Comparison of ENCODE assay signal across 1 cellular context in the genomic region with DNA sequence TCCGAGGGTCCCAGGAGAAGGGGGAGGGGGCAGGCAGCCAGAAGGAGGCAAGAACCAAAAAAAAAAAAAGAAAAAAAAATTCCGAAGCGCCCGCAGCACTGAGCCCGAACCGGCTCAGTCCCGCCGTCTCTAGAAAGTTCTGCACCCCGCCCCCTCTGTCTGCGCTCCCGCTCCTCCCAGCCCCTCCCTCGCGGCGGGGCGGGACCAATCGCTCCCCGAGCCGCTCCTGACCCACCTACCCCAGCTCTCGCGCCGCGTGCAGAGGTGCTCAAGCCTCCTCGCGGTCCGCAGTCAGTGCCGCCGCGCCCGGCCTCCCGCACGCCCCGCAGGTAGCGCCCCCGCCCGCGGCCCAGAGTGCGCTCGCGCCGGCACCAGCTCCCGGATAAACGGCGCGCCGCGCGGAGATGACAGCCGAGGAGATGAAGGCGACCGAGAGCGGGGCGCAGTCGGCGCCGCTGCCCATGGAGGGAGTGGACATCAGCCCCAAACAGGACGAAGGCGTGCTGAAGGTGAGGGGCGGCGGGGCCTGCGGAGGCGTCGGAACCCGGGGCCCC.
TF ChIP-seq lines count a peak whose summit lies in the region.

A gene with protein sequence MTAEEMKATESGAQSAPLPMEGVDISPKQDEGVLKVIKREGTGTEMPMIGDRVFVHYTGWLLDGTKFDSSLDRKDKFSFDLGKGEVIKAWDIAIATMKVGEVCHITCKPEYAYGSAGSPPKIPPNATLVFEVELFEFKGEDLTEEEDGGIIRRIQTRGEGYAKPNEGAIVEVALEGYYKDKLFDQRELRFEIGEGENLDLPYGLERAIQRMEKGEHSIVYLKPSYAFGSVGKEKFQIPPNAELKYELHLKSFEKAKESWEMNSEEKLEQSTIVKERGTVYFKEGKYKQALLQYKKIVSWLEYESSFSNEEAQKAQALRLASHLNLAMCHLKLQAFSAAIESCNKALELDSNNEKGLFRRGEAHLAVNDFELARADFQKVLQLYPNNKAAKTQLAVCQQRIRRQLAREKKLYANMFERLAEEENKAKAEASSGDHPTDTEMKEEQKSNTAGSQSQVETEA (plus strand): TSS at position 235 of the 554 bp plus-strand sequence. CDS start 170 bp downstream, at position 405.

TF ChIP-seq in HepG2, 621 proteins besides CTCF, POLR2A, EP300 and RAD21 (continued from another document and continues in another):
- TF ChIP-seq, protein P1, sequence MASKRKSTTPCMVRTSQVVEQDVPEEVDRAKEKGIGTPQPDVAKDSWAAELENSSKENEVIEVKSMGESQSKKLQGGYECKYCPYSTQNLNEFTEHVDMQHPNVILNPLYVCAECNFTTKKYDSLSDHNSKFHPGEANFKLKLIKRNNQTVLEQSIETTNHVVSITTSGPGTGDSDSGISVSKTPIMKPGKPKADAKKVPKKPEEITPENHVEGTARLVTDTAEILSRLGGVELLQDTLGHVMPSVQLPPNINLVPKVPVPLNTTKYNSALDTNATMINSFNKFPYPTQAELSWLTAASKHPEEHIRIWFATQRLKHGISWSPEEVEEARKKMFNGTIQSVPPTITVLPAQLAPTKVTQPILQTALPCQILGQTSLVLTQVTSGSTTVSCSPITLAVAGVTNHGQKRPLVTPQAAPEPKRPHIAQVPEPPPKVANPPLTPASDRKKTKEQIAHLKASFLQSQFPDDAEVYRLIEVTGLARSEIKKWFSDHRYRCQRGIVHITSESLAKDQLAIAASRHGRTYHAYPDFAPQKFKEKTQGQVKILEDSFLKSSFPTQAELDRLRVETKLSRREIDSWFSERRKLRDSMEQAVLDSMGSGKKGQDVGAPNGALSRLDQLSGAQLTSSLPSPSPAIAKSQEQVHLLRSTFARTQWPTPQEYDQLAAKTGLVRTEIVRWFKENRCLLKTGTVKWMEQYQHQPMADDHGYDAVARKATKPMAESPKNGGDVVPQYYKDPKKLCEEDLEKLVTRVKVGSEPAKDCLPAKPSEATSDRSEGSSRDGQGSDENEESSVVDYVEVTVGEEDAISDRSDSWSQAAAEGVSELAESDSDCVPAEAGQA (IDR thresholded peaks at IDR 0.05; ENCODE audit: low read depth) = no peak
- TF ChIP-seq, protein P1 (CRISPR knock-in tag; IDR thresholded peaks at IDR 0.05; ENCODE audit: borderline replicate concordance) = 0 out of 2 replicates have a peak, but pooled peaks have one; percentile 37
- TF ChIP-seq, protein P2, sequence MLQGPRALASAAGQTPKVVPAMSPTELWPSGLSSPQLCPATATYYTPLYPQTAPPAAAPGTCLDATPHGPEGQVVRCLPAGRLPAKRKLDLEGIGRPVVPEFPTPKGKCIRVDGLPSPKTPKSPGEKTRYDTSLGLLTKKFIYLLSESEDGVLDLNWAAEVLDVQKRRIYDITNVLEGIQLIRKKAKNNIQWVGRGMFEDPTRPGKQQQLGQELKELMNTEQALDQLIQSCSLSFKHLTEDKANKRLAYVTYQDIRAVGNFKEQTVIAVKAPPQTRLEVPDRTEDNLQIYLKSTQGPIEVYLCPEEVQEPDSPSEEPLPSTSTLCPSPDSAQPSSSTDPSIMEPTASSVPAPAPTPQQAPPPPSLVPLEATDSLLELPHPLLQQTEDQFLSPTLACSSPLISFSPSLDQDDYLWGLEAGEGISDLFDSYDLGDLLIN (CRISPR knock-in tag; IDR thresholded peaks at IDR 0.05; ENCODE audit: borderline replicate concordance) = no peak
- peak; percentile 91; the same call in 1 of the 2 replicates for TF ChIP-seq FOXC1 (CRISPR knock-in tag; IDR thresholded peaks at IDR 0.05; ENCODE audit: borderline replicate concordance)
- TF ChIP-seq AGO1 (IDR thresholded peaks at IDR 0.05; ENCODE audit: low read depth, low read length, poor library complexity, severe bottlenecking) = peak; percentile 50
- TF ChIP-seq ZMAT3 (CRISPR knock-in tag; conservative IDR thresholded peaks at IDR 0.05) = 0 out of 2 replicates have a peak, but pooled peaks have one; percentile 44
- TF ChIP-seq MBD4 (IDR thresholded peaks at IDR 0.05; ENCODE audit: borderline replicate concordance, low read length) = no peak
- TF ChIP-seq, protein P3, sequence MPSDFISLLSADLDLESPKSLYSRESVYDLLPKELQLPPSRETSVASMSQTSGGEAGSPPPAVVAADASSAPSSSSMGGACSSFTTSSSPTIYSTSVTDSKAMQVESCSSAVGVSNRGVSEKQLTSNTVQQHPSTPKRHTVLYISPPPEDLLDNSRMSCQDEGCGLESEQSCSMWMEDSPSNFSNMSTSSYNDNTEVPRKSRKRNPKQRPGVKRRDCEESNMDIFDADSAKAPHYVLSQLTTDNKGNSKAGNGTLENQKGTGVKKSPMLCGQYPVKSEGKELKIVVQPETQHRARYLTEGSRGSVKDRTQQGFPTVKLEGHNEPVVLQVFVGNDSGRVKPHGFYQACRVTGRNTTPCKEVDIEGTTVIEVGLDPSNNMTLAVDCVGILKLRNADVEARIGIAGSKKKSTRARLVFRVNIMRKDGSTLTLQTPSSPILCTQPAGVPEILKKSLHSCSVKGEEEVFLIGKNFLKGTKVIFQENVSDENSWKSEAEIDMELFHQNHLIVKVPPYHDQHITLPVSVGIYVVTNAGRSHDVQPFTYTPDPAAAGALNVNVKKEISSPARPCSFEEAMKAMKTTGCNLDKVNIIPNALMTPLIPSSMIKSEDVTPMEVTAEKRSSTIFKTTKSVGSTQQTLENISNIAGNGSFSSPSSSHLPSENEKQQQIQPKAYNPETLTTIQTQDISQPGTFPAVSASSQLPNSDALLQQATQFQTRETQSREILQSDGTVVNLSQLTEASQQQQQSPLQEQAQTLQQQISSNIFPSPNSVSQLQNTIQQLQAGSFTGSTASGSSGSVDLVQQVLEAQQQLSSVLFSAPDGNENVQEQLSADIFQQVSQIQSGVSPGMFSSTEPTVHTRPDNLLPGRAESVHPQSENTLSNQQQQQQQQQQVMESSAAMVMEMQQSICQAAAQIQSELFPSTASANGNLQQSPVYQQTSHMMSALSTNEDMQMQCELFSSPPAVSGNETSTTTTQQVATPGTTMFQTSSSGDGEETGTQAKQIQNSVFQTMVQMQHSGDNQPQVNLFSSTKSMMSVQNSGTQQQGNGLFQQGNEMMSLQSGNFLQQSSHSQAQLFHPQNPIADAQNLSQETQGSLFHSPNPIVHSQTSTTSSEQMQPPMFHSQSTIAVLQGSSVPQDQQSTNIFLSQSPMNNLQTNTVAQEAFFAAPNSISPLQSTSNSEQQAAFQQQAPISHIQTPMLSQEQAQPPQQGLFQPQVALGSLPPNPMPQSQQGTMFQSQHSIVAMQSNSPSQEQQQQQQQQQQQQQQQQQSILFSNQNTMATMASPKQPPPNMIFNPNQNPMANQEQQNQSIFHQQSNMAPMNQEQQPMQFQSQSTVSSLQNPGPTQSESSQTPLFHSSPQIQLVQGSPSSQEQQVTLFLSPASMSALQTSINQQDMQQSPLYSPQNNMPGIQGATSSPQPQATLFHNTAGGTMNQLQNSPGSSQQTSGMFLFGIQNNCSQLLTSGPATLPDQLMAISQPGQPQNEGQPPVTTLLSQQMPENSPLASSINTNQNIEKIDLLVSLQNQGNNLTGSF (CRISPR knock-in tag; IDR thresholded peaks at IDR 0.05) = peak; percentile 91
- TF ChIP-seq, protein P4, sequence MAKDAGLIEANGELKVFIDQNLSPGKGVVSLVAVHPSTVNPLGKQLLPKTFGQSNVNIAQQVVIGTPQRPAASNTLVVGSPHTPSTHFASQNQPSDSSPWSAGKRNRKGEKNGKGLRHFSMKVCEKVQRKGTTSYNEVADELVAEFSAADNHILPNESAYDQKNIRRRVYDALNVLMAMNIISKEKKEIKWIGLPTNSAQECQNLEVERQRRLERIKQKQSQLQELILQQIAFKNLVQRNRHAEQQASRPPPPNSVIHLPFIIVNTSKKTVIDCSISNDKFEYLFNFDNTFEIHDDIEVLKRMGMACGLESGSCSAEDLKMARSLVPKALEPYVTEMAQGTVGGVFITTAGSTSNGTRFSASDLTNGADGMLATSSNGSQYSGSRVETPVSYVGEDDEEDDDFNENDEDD (CRISPR knock-in tag; IDR thresholded peaks at IDR 0.05; ENCODE audit: borderline replicate concordance) = peak; percentile 92; the same call in 1 of the 2 replicates
- TF ChIP-seq, protein P5, sequence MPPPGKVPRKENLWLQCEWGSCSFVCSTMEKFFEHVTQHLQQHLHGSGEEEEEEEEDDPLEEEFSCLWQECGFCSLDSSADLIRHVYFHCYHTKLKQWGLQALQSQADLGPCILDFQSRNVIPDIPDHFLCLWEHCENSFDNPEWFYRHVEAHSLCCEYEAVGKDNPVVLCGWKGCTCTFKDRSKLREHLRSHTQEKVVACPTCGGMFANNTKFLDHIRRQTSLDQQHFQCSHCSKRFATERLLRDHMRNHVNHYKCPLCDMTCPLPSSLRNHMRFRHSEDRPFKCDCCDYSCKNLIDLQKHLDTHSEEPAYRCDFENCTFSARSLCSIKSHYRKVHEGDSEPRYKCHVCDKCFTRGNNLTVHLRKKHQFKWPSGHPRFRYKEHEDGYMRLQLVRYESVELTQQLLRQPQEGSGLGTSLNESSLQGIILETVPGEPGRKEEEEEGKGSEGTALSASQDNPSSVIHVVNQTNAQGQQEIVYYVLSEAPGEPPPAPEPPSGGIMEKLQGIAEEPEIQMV (CRISPR knock-in tag; IDR thresholded peaks at IDR 0.05; ENCODE audit: low read depth) = peak; percentile 99
- 0 out of 2 replicates have a peak, but pooled peaks have one; percentile 24 for TF ChIP-seq ZNF605 (CRISPR knock-in tag; IDR thresholded peaks at IDR 0.05)
- TF ChIP-seq SP4 (CRISPR knock-in tag; IDR thresholded peaks at IDR 0.05) = peak; percentile 46; the same call in 1 of the 2 replicates
- TF ChIP-seq, protein P6, sequence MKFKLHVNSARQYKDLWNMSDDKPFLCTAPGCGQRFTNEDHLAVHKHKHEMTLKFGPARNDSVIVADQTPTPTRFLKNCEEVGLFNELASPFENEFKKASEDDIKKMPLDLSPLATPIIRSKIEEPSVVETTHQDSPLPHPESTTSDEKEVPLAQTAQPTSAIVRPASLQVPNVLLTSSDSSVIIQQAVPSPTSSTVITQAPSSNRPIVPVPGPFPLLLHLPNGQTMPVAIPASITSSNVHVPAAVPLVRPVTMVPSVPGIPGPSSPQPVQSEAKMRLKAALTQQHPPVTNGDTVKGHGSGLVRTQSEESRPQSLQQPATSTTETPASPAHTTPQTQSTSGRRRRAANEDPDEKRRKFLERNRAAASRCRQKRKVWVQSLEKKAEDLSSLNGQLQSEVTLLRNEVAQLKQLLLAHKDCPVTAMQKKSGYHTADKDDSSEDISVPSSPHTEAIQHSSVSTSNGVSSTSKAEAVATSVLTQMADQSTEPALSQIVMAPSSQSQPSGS (CRISPR knock-in tag; IDR thresholded peaks at IDR 0.05) = 0 out of 2 replicates have a peak, but pooled peaks have one; percentile 18
- 0 out of 2 replicates have a peak, but pooled peaks have one; percentile 36 for TF ChIP-seq ZNF713 (CRISPR knock-in tag; IDR thresholded peaks at IDR 0.05)
- peak; percentile 59; the same call in 1 of the 2 replicates for TF ChIP-seq ZNF724P (CRISPR knock-in tag; IDR thresholded peaks at IDR 0.05; ENCODE audit: borderline replicate concordance)
- TF ChIP-seq, protein P7, sequence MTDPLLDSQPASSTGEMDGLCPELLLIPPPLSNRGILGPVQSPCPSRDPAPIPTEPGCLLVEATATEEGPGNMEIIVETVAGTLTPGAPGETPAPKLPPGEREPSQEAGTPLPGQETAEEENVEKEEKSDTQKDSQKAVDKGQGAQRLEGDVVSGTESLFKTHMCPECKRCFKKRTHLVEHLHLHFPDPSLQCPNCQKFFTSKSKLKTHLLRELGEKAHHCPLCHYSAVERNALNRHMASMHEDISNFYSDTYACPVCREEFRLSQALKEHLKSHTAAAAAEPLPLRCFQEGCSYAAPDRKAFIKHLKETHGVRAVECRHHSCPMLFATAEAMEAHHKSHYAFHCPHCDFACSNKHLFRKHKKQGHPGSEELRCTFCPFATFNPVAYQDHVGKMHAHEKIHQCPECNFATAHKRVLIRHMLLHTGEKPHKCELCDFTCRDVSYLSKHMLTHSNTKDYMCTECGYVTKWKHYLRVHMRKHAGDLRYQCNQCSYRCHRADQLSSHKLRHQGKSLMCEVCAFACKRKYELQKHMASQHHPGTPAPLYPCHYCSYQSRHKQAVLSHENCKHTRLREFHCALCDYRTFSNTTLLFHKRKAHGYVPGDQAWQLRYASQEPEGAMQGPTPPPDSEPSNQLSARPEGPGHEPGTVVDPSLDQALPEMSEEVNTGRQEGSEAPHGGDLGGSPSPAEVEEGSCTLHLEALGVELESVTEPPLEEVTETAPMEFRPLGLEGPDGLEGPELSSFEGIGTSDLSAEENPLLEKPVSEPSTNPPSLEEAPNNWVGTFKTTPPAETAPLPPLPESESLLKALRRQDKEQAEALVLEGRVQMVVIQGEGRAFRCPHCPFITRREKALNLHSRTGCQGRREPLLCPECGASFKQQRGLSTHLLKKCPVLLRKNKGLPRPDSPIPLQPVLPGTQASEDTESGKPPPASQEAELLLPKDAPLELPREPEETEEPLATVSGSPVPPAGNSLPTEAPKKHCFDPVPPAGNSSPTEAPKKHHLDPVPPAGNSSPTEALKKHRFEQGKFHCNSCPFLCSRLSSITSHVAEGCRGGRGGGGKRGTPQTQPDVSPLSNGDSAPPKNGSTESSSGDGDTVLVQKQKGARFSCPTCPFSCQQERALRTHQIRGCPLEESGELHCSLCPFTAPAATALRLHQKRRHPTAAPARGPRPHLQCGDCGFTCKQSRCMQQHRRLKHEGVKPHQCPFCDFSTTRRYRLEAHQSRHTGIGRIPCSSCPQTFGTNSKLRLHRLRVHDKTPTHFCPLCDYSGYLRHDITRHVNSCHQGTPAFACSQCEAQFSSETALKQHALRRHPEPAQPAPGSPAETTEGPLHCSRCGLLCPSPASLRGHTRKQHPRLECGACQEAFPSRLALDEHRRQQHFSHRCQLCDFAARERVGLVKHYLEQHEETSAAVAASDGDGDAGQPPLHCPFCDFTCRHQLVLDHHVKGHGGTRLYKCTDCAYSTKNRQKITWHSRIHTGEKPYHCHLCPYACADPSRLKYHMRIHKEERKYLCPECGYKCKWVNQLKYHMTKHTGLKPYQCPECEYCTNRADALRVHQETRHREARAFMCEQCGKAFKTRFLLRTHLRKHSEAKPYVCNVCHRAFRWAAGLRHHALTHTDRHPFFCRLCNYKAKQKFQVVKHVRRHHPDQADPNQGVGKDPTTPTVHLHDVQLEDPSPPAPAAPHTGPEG (CRISPR knock-in tag; IDR thresholded peaks at IDR 0.05) = peak; percentile 59; the same call in 1 of the 2 replicates
- TF ChIP-seq SALL1 (CRISPR knock-in tag; IDR thresholded peaks at IDR 0.05) = peak; percentile 86
- peak; percentile 57; the same call in 1 of the 2 replicates for TF ChIP-seq TSC22D2 (CRISPR knock-in tag; IDR thresholded peaks at IDR 0.05; ENCODE audit: borderline replicate concordance)
- peak; percentile 49; the same call in 1 of the 2 replicates for TF ChIP-seq ZFP90 (CRISPR knock-in tag; IDR thresholded peaks at IDR 0.05; ENCODE audit: borderline replicate concordance)
- TF ChIP-seq AHR (CRISPR knock-in tag; IDR thresholded peaks at IDR 0.05) = peak; percentile 71; the same call in 1 of the 2 replicates
- TF ChIP-seq ZNF333 (CRISPR knock-in tag; IDR thresholded peaks at IDR 0.05; ENCODE audit: borderline replicate concordance) = no peak; the same call in 1 of the 2 replicates
- TF ChIP-seq YEATS4 (CRISPR knock-in tag; IDR thresholded peaks at IDR 0.05; ENCODE audit: borderline replicate concordance) = peak; percentile 65
